In genomic region chr11:112308651-112309050, GRCh38 we compare ENCODE assay signal across 2 cellular contexts.
TF ChIP-seq lines count a peak whose summit lies in the region.

No MANE protein-coding gene starts in this region.

TF ChIP-seq in HepG2, 621 proteins besides CTCF, POLR2A, EP300 and RAD21:
- TF ChIP-seq ZNF607 (CRISPR knock-in tag; IDR thresholded peaks at IDR 0.05; ENCODE audit: borderline replicate concordance), result no peak
- TF ChIP-seq SMAD9 (CRISPR knock-in tag; IDR thresholded peaks at IDR 0.05), result no peak
- TF ChIP-seq ZNF12 (CRISPR knock-in tag; IDR thresholded peaks at IDR 0.05), result peak; percentile 87
TF ChIP-seq in HepG2: peak in this region for 1.

TF ChIP-seq in K562, 482 proteins besides CTCF, POLR2A, EP300 and RAD21:
- TF ChIP-seq DNMT1 (IDR thresholded peaks at IDR 0.05), result no peak
- TF ChIP-seq ZNF12 (CRISPR knock-in tag; IDR thresholded peaks at IDR 0.05), result peak; percentile 92
